Comparison of ENCODE assay signal across 17 cellular contexts in genomic region chr10:102614888-102615287, GRCh38.
"Had no signal": no experiment of that assay in that cellular context is flagged by ENCODE, and none has a peak within 500 bp of the region (broad histone marks: within the 10 kb centered on the region; RNA-seq: fewer than 3 reads in every experiment).

No MANE protein-coding gene starts in this region.

- H3K9me3 ChIP-seq: heart right ventricle, left lung, transverse colon, vagina had no signal

- H3K27ac Mint-ChIP-seq: activated B cell treated with CpG ODN at 0.5 μM for 24 hours; activated CD4-positive, alpha-beta T cell treated with anti-CD3 and anti-CD28 coated beads, Interleukin-2, amount 10 ng/mL, durations not matched to agents 24 days and 14 days; memory B cell; stimulated activated naive B cell treated with anti-CD40 and anti-IgM and Interleukin-4, amounts not matched to agents 10 μg/mL and 1 μg/mL and 100 μg/mL, for 72 hours; T-helper 1 cell treated with Interleukin-12 subunit alpha and Interleukin-12 subunit beta and Interleukin-4 antibody, amounts not matched to agents 30 μg/mL and 1 μg/mL, for 36 hours had no signal

- H3K27me3 ChIP-seq: heart right ventricle, left lung, transverse colon, vagina had no signal

- H3K9me3 Mint-ChIP-seq: activated B cell treated with CpG ODN at 0.5 μM for 24 hours; activated CD4-positive, alpha-beta T cell treated with anti-CD3 and anti-CD28 coated beads, Interleukin-2, amount 10 ng/mL, durations not matched to agents 24 days and 14 days; memory B cell; stimulated activated naive B cell treated with anti-CD40 and anti-IgM and Interleukin-4, amounts not matched to agents 10 μg/mL and 1 μg/mL and 100 μg/mL, for 72 hours; T-helper 1 cell treated with Interleukin-12 subunit alpha and Interleukin-12 subunit beta and Interleukin-4 antibody, amounts not matched to agents 30 μg/mL and 1 μg/mL, for 36 hours had no signal

- H3K27me3 Mint-ChIP-seq: activated B cell treated with CpG ODN at 0.5 μM for 24 hours; activated CD4-positive, alpha-beta T cell treated with anti-CD3 and anti-CD28 coated beads, Interleukin-2, amount 10 ng/mL, durations not matched to agents 24 days and 14 days; memory B cell; stimulated activated naive B cell treated with anti-CD40 and anti-IgM and Interleukin-4, amounts not matched to agents 10 μg/mL and 1 μg/mL and 100 μg/mL, for 72 hours had no signal

- H3K4me1 Mint-ChIP-seq: memory B cell had no signal

- H3K4me3 ChIP-seq: heart right ventricle, left lung, transverse colon, vagina had no signal

- H3K4me3 Mint-ChIP-seq: activated B cell treated with CpG ODN at 0.5 μM for 24 hours; activated CD4-positive, alpha-beta T cell treated with anti-CD3 and anti-CD28 coated beads, Interleukin-2, amount 10 ng/mL, durations not matched to agents 24 days and 14 days; memory B cell; stimulated activated naive B cell treated with anti-CD40 and anti-IgM and Interleukin-4, amounts not matched to agents 10 μg/mL and 1 μg/mL and 100 μg/mL, for 72 hours; T-helper 1 cell treated with Interleukin-12 subunit alpha and Interleukin-12 subunit beta and Interleukin-4 antibody, amounts not matched to agents 30 μg/mL and 1 μg/mL, for 36 hours had no signal

- ATAC-seq: heart right ventricle; stimulated activated naive B cell treated with anti-CD40 and anti-IgM and Interleukin-4, amounts not matched to agents 10 μg/mL and 1 μg/mL and 100 μg/mL, for 72 hours had no signal

- DNase-seq: activated B cell treated with CpG ODN at 0.5 μM for 24 hours; activated CD4-positive, alpha-beta T cell treated with anti-CD3 and anti-CD28 coated beads, Interleukin-2, amount 10 ng/mL, durations not matched to agents 24 days and 14 days; activated CD8-positive, alpha-beta memory T cell treated with anti-CD3 and anti-CD28 coated beads for 24 hours; activated naive CD4-positive, alpha-beta T cell treated with anti-CD3 and anti-CD28 coated beads, Interleukin-2, amount 50 U/mL, for 16 hours; central memory CD4-positive, alpha-beta T cell; cortex of kidney; effector CD8-positive, alpha-beta T cell; foreskin melanocyte; heart right ventricle; left lung; SIG-M5; stimulated activated CD4-positive, alpha-beta T cell treated with anti-CD3 and anti-CD28 coated beads, Interleukin-12 subunit alpha, Interleukin-12 subunit beta, amount 100 ng/mL, for 4 hours; stimulated activated naive B cell treated with anti-CD40 and anti-IgM and Interleukin-4, amounts not matched to agents 10 μg/mL and 1 μg/mL and 100 μg/mL, for 72 hours; transverse colon had no signal

- H3K27ac ChIP-seq: left lung had no signal
